In the genomic region with DNA sequence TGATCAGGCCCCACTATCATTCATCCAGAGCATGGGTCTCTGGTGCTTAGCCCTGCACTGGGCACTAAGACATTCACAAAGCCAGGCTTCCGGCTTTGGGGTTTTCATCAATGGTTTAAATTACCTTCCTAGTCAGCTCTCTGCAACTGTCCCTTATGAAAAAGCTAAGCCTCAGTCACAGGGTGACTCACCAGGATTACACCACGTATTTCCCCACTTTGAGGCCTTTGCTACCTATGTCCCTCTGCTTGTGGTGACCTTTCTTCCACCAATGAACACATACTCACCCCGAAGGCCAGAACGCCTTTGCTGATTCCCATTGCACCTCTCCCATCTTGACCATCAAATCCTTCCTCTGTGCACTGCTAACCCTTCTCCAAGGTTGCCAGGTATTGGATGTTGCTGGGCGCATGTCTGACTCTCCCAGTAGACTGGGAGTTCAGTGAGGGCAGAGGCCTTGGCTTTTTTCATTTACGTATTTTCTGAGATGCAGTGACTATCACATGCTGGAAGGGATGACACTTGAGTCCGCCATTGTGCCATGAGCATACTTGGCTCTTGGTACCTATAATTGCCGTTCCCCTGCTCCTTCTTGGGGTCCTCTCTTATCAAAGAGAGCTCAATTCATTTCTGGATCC, we compare ENCODE assay signal across 1 cellular context.
TF ChIP-seq lines count a peak whose summit lies in the region.

No MANE protein-coding gene starts in this region.

TF ChIP-seq in GM12878, 131 proteins besides CTCF, POLR2A, EP300 and RAD21:
- no peak for TF ChIP-seq ZNF24 (IDR thresholded peaks at IDR 0.05)
- peak in 1 of 2 experiments; percentile 10; a peak in 2 of 4 replicates for TF ChIP-seq IKZF2 (IDR thresholded peaks at IDR 0.05)
- TF ChIP-seq ZNF622 (IDR thresholded peaks at IDR 0.05) = no peak
- no peak for TF ChIP-seq WRNIP1 (IDR thresholded peaks at IDR 0.05; ENCODE audit: borderline replicate concordance, low read depth, low read length)
- no peak for TF ChIP-seq MEF2B (IDR thresholded peaks at IDR 0.05; ENCODE audit: partially characterized antibody, poor library complexity, severe bottlenecking)
- TF ChIP-seq CHD4 (IDR thresholded peaks at IDR 0.05) = no peak
- TF ChIP-seq, protein P1, sequence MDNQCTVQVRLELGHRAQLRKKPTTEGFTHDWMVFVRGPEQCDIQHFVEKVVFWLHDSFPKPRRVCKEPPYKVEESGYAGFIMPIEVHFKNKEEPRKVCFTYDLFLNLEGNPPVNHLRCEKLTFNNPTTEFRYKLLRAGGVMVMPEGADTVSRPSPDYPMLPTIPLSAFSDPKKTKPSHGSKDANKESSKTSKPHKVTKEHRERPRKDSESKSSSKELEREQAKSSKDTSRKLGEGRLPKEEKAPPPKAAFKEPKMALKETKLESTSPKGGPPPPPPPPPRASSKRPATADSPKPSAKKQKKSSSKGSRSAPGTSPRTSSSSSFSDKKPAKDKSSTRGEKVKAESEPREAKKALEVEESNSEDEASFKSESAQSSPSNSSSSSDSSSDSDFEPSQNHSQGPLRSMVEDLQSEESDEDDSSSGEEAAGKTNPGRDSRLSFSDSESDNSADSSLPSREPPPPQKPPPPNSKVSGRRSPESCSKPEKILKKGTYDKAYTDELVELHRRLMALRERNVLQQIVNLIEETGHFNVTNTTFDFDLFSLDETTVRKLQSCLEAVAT (IDR thresholded peaks at IDR 0.05) = no peak
- TF ChIP-seq, protein P2, sequence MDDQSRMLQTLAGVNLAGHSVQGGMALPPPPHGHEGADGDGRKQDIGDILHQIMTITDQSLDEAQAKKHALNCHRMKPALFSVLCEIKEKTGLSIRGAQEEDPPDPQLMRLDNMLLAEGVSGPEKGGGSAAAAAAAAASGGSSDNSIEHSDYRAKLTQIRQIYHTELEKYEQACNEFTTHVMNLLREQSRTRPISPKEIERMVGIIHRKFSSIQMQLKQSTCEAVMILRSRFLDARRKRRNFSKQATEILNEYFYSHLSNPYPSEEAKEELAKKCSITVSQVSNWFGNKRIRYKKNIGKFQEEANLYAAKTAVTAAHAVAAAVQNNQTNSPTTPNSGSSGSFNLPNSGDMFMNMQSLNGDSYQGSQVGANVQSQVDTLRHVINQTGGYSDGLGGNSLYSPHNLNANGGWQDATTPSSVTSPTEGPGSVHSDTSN (IDR thresholded peaks at IDR 0.05; ENCODE audit: insufficient replicate concordance, low read depth, low read length) = no peak
- TF ChIP-seq POU2F2 (IDR thresholded peaks at IDR 0.05; ENCODE audit: borderline replicate concordance, low read depth, low read length) = no peak
- TF ChIP-seq TAF1 (IDR thresholded peaks at IDR 0.05; ENCODE audit: borderline replicate concordance, low read depth, low read length) = no peak
- 0 out of 2 replicates have a peak, but pooled peaks have one; percentile 18 for TF ChIP-seq BCL11A (IDR thresholded peaks at IDR 0.05; ENCODE audit: low read depth, low read length)
- 0 out of 2 replicates have a peak, but pooled peaks have one; percentile 22 for TF ChIP-seq ZNF687 (IDR thresholded peaks at IDR 0.05)
- TF ChIP-seq, protein P3, sequence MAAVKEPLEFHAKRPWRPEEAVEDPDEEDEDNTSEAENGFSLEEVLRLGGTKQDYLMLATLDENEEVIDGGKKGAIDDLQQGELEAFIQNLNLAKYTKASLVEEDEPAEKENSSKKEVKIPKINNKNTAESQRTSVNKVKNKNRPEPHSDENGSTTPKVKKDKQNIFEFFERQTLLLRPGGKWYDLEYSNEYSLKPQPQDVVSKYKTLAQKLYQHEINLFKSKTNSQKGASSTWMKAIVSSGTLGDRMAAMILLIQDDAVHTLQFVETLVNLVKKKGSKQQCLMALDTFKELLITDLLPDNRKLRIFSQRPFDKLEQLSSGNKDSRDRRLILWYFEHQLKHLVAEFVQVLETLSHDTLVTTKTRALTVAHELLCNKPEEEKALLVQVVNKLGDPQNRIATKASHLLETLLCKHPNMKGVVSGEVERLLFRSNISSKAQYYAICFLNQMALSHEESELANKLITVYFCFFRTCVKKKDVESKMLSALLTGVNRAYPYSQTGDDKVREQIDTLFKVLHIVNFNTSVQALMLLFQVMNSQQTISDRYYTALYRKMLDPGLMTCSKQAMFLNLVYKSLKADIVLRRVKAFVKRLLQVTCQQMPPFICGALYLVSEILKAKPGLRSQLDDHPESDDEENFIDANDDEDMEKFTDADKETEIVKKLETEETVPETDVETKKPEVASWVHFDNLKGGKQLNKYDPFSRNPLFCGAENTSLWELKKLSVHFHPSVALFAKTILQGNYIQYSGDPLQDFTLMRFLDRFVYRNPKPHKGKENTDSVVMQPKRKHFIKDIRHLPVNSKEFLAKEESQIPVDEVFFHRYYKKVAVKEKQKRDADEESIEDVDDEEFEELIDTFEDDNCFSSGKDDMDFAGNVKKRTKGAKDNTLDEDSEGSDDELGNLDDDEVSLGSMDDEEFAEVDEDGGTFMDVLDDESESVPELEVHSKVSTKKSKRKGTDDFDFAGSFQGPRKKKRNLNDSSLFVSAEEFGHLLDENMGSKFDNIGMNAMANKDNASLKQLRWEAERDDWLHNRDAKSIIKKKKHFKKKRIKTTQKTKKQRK (IDR thresholded peaks at IDR 0.05; ENCODE audit: low read depth, low read length) = no peak
- TF ChIP-seq FOS (IDR thresholded peaks at IDR 0.05; ENCODE audit: borderline replicate concordance, extremely low read depth, insufficient read length) = no peak
- TF ChIP-seq MYC (IDR thresholded peaks at IDR 0.05; ENCODE audit: insufficient read depth, insufficient read length, insufficient replicate concordance, low read length, severe bottlenecking) = no peak
- no peak for TF ChIP-seq POLR2AphosphoS2 (IDR thresholded peaks at IDR 0.05; ENCODE audit: low read depth, low read length)
- TF ChIP-seq, protein P4, sequence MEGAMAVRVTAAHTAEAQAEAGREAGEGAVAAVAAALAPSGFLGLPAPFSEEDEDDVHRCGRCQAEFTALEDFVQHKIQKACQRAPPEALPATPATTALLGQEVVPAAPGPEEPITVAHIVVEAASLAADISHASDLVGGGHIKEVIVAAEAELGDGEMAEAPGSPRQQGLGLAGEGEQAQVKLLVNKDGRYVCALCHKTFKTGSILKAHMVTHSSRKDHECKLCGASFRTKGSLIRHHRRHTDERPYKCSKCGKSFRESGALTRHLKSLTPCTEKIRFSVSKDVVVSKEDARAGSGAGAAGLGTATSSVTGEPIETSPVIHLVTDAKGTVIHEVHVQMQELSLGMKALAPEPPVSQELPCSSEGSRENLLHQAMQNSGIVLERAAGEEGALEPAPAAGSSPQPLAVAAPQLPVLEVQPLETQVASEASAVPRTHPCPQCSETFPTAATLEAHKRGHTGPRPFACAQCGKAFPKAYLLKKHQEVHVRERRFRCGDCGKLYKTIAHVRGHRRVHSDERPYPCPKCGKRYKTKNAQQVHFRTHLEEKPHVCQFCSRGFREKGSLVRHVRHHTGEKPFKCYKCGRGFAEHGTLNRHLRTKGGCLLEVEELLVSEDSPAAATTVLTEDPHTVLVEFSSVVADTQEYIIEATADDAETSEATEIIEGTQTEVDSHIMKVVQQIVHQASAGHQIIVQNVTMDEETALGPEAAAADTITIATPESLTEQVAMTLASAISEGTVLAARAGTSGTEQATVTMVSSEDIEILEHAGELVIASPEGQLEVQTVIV (IDR thresholded peaks at IDR 0.05; ENCODE audit: borderline replicate concordance, partially characterized antibody) = no peak
- TF ChIP-seq HDGF (IDR thresholded peaks at IDR 0.05) = 0 out of 2 replicates have a peak, but pooled peaks have one; percentile 18
- TF ChIP-seq SUPT20H (IDR thresholded peaks at IDR 0.05; ENCODE audit: borderline replicate concordance, control insufficient read depth, low read depth, low read length) = no peak
- TF ChIP-seq SRF (IDR thresholded peaks at IDR 0.05; ENCODE audit: low read depth in 2 of 2, low read length in 2 of 2) = no peak
- TF ChIP-seq ZNF274 (IDR thresholded peaks at IDR 0.05; ENCODE audit: insufficient read depth, insufficient read length) = no peak
- peak; percentile 49 for TF ChIP-seq JUNB (IDR thresholded peaks at IDR 0.05)
- TF ChIP-seq TARDBP (IDR thresholded peaks at IDR 0.05; ENCODE audit: borderline replicate concordance) = no peak
- TF ChIP-seq CBX5 (IDR thresholded peaks at IDR 0.05; ENCODE audit: low read depth) = no peak
- no peak for TF ChIP-seq CBX3 (IDR thresholded peaks at IDR 0.05; ENCODE audit: borderline replicate concordance, low read depth)
- TF ChIP-seq, protein P5, sequence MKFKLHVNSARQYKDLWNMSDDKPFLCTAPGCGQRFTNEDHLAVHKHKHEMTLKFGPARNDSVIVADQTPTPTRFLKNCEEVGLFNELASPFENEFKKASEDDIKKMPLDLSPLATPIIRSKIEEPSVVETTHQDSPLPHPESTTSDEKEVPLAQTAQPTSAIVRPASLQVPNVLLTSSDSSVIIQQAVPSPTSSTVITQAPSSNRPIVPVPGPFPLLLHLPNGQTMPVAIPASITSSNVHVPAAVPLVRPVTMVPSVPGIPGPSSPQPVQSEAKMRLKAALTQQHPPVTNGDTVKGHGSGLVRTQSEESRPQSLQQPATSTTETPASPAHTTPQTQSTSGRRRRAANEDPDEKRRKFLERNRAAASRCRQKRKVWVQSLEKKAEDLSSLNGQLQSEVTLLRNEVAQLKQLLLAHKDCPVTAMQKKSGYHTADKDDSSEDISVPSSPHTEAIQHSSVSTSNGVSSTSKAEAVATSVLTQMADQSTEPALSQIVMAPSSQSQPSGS (IDR thresholded peaks at IDR 0.05; ENCODE audit: low read length) = no peak
- no peak for TF ChIP-seq BMI1 (IDR thresholded peaks at IDR 0.05; ENCODE audit: borderline replicate concordance)
- TF ChIP-seq RAD51 (IDR thresholded peaks at IDR 0.05) = no peak
- TF ChIP-seq SREBF1 (IDR thresholded peaks at IDR 0.05; ENCODE audit: low read length) = no peak
- peak; percentile 29; the same call in 1 of the 2 replicates for TF ChIP-seq CREM (IDR thresholded peaks at IDR 0.05; ENCODE audit: low read depth)
- TF ChIP-seq NFIC (IDR thresholded peaks at IDR 0.05; ENCODE audit: low read depth, low read length) = peak; percentile 2; the same call in 1 of the 2 replicates
- TF ChIP-seq ATF7 (IDR thresholded peaks at IDR 0.05; ENCODE audit: low read depth) = peak; percentile 41; the same call in 1 of the 2 replicates
- TF ChIP-seq SMAD5 (IDR thresholded peaks at IDR 0.05; ENCODE audit: low read depth) = no peak
- peak; percentile 60; the same call in 1 of the 2 replicates for TF ChIP-seq RUNX3 (IDR thresholded peaks at IDR 0.05; ENCODE audit: low read length)
- TF ChIP-seq RELA (IDR thresholded peaks at IDR 0.05; ENCODE audit: borderline replicate concordance, partially characterized antibody) = peak; percentile 35
- TF ChIP-seq GATAD2B (conservative IDR thresholded peaks at IDR 0.05; ENCODE audit: low read depth) = no peak
- no peak for TF ChIP-seq ZNF217 (IDR thresholded peaks at IDR 0.05)
- peak; percentile 42; the same call in 1 of the 2 replicates for TF ChIP-seq NR2F1 (conservative IDR thresholded peaks at IDR 0.05)
- TF ChIP-seq BHLHE40 (IDR thresholded peaks at IDR 0.05; ENCODE audit: borderline replicate concordance in 1 of 2, low read depth in 2 of 2, low read length in 1 of 2) = 0 out of 4 replicates have a peak, but pooled peaks of 1 of the 2 experiments have one; percentile 24
TF ChIP-seq in GM12878: peak in this region for 12.
